9 cellular contexts compared by ENCODE assay signal in the genomic region with DNA sequence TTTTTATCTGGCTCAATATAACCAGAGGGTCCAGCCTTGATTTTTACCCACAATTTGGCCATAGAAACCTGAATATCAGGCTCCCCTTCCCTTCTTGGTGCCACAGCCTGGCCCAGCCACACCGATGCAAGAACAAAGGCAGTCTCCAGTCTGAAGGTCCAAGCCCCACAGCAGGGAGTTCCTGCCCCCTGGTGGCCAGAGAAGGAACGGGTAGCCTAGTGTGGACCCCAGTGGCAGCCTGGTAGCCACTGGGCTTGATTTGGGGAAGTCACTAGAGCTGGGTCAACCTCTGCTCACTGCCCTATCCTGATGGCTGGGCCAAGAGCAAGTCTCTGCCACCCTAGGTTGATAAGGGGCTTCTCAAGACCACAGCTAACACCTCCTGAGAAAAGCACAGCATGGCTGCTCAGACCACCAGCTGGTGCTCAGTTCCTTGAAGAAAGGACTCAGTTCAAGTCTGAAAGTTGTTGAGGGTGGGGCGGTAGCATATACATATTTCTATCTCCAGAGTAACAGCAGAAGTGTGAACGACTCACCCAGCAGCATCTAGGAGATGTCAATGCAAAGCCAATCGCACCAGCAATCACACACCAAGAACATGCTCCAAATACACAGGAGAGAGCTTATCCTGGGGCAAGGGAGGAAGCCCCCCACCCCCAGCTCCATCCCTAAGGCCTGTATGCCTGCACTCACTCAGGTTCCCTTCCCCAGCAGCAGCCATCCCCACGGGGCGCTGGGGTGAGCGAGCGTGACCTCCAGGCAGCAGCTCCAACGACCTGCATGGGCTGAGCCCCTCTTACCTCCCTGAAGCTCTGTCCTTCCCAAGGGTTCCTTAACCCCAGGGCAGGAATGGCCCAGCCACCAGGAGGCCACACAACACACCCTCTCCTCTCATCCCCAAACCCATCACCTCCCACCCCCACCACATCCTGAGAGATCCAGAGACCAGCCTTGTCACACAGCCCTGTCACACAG. TPM values are rescaled to one million over a fixed set of nuclear protein-coding genes. Genes with fewer than 3 reads are reported as not detected.
DNase-seq lines count a peak whose midpoint lies in the region; ATAC-seq, FAIRE-seq and TF ChIP-seq lines count a peak whose summit lies in the region.
"Had no signal": no experiment of that assay in that cellular context is flagged by ENCODE, and none has a peak within 500 bp of the region (broad histone marks: within the 10 kb centered on the region; RNA-seq: fewer than 3 reads in every experiment).

No MANE protein-coding gene starts in this region.

- H3K4me1 ChIP-seq in IMR-90 (ENCODE audit: control insufficient read depth, insufficient read depth, low read length) (no peaks in the 10 kb centered on the region), testis (peaks cover 4% of the 10 kb centered on the region)

- H4K8ac ChIP-seq in IMR-90 (ENCODE audit: low read depth in 2 of 2, low read length in 2 of 2) = peak overlapping the region in 1 of 2 experiments; percentile 55; a peak in 2 of 4 replicates

- intact Hi-C loops in IMR-90 (cut with micrococcal nuclease) = loop anchor here (1.0 to 5.0 kb wide), 4 partner anchors 76 to 357 kb away; no protein-coding TSS in a partner anchor
- intact Hi-C loops in testis (cut with DNase I; ENCODE audit: low total_unique reads) = loop anchor here (5.0 kb wide), 1 partner anchor 92 kb away; no protein-coding TSS in a partner anchor

- H2BK120ac ChIP-seq in IMR-90 (ENCODE audit: low read depth, low read length) = no peak overlapping the region

- peak; percentile 95 for TF ChIP-seq CTCF in IMR-90 (conservative IDR thresholded peaks at IDR 0.05; ENCODE audit: low read depth, low read length)
- TF ChIP-seq CTCF in testis (IDR thresholded peaks at IDR 0.05) = peak; percentile 87 to 91 (median 90)

- H4K91ac ChIP-seq in IMR-90 (ENCODE audit: insufficient read depth, low read depth, low read length) = no peak overlapping the region

- H2BK15ac ChIP-seq in IMR-90 (ENCODE audit: low read depth, low read length) = no peak overlapping the region

- no peak overlapping the region for H3K14ac ChIP-seq in IMR-90 (replicated peaks; ENCODE audit: low read depth, low read length)

- no peak overlapping the region for H3K23ac ChIP-seq in IMR-90 (ENCODE audit: low read depth, low read length)

- H3K4me2 ChIP-seq in IMR-90 (ENCODE audit: low read depth, low read length) = no peak overlapping the region

- peak; percentile 12 for DNase-seq in NCI-H2107 treated with DMSO at 0.1 percent for 48 hours (lab: John Stamatoyannopoulos, UW; ENCODE audit: unreplicated experiment)
- no peak for DNase-seq in NCI-H2107 (lab: John Stamatoyannopoulos, UW)
- peak; percentile 69 for DNase-seq in IMR-90
- DNase-seq in SHP77 treated with DMSO at 0.1 percent for 48 hours (lab: John Stamatoyannopoulos, UW) = peak; percentile 50
- peak; percentile 94 for DNase-seq in activated effector memory CD4-positive, alpha-beta T cell treated with anti-CD3 and anti-CD28 coated beads, Interleukin-2, amount 50 U/mL, for 16 hours
- DNase-seq in frontal cortex (ENCODE audit: low spot score in 2 of 2) = peak; percentile 49 to 75
- DNase-seq in occipital lobe (lab: John Stamatoyannopoulos, UW) = peak; percentile 64
- DNase-seq in testis = peak; percentile 85

- ATAC-seq in IMR-90 (ENCODE audit: low read depth) = peak; percentile 100

- no TSS peak for BruUV-seq in IMR-90 (replicated peaks; lab: Mats Ljungman, UMichigan)

- 64% methylated on average over 2 of the region's 10 CpGs; no CpG with 5 or more reads in 1 of the 2 experiments for WGBS in IMR-90 (ENCODE audit: extremely low coverage in 2 of 2, insufficient read length in 1 of 2), 2 experiments
- 72% methylated on average over 8 to 10 of the region's 10 CpGs for WGBS in testis, 2 donors

- POLR2A ChIA-PET in IMR-90 (lab: Charles Lee; ENCODE audit: unreplicated experiment) = no interaction called here

- peak; percentile 93 for TF ChIP-seq RAD21 in IMR-90 (IDR thresholded peaks at IDR 0.05; ENCODE audit: low read length)

- peaks cover 27% of the 10 kb centered on the region for H3K36me3 ChIP-seq in IMR-90 (ENCODE audit: control insufficient read depth, insufficient read depth, low read length)
- no peaks in the 10 kb centered on the region for H3K36me3 ChIP-seq in testis (ENCODE audit: low read depth, missing control alignments)

- FAIRE-seq in frontal cortex (lab: Jason Lieb, UNC) = no peak

- no peak for TF ChIP-seq POLR2A in IMR-90 (IDR thresholded peaks at IDR 0.05; ENCODE audit: low read depth, low read length)
- no peak for TF ChIP-seq POLR2A in testis (IDR thresholded peaks at IDR 0.05)

- no peaks in the 10 kb centered on the region for H3K9me1 ChIP-seq in IMR-90 (ENCODE audit: insufficient read depth, low read length)

- H3K9ac ChIP-seq in IMR-90 (ENCODE audit: low read depth, low read length) = no peak overlapping the region

- no peak overlapping the region for H3K56ac ChIP-seq in IMR-90 (ENCODE audit: extremely low read depth, insufficient read depth, low read length)

- H3K27me3 ChIP-seq in IMR-90 (ENCODE audit: control insufficient read depth, insufficient read depth, low read length) (no peaks in the 10 kb centered on the region), testis (no peaks in the 10 kb centered on the region)

- no peak overlapping the region; the same call in 1 of the 2 replicates for H4K5ac ChIP-seq in IMR-90 (ENCODE audit: low read depth, low read length)

- H3K79me1 ChIP-seq in IMR-90 (ENCODE audit: low read depth in 1 of 2, low read length in 2 of 2) = peaks cover 7 to 15% of the 10 kb centered on the region in 2 experiments; a peak in 3 of 4 replicates

- dilution Hi-C loops in IMR-90 (cut with HindIII; ENCODE audit: low sequenced_read_pairs, unreplicated experiment) = no loop called here

- no peak overlapping the region for H3K18ac ChIP-seq in IMR-90 (ENCODE audit: low read depth, low read length)

- no peak overlapping the region for H3K27ac ChIP-seq in IMR-90 (ENCODE audit: insufficient read depth, low read length)
- no peak overlapping the region for H3K27ac ChIP-seq in testis

- in situ Hi-C loops in IMR-90 (cut with MboI; ENCODE audit: low sequenced_read_pairs) = loop anchor here (10.0 kb wide), 1 partner anchor 274 kb away; no protein-coding TSS in a partner anchor

- H3K9me3 ChIP-seq in IMR-90 (ENCODE audit: control insufficient read depth, insufficient read depth, low read length) = no peaks in the 10 kb centered on the region
- H3K9me3 ChIP-seq in testis = no peaks in the 10 kb centered on the region

- H2BK5ac ChIP-seq in IMR-90 (ENCODE audit: low read depth, low read length, poor library complexity, severe bottlenecking) = no peak overlapping the region

- peak overlapping the region; percentile 79 for H2AFZ ChIP-seq in IMR-90 (replicated peaks; ENCODE audit: low read length, poor library complexity)

- CTCF ChIA-PET in IMR-90 (lab: Yijun Ruan, JAX) = interaction anchor here (0.6 to 1.7 kb wide), 7 partner anchors 15 to 336 kb away, joined by 3 to 9 read pairs (median 3); no protein-coding TSS in a partner anchor

- H3K4me3 ChIP-seq in IMR-90 (ENCODE audit: insufficient read depth, low read depth, low read length) (no peak overlapping the region), testis (no peak overlapping the region)

- 0 out of 2 replicates have a peak overlapping the region, but pooled peaks have one; percentile 13 for H2BK20ac ChIP-seq in IMR-90 (ENCODE audit: low read depth, low read length)

- peak overlapping the region; percentile 37; the same call in 1 of the 2 replicates for H3K4ac ChIP-seq in IMR-90 (ENCODE audit: low read depth, low read length)

- H2AK5ac ChIP-seq in IMR-90 (ENCODE audit: low read depth, low read length) = peak overlapping the region; percentile 15; the same call in 1 of the 2 replicates

- peak overlapping the region; percentile 98 for H2AK9ac ChIP-seq in IMR-90 (replicated peaks; ENCODE audit: low read depth, low read length, poor library complexity)

- H4K20me1 ChIP-seq in IMR-90 (ENCODE audit: insufficient read depth, low read length) = 0 out of 2 replicates have a peak, but pooled peaks cover 6% of the 10 kb centered on the region

TF ChIP-seq in IMR-90, 13 proteins besides CTCF, POLR2A, EP300 and RAD21 (continues in another document):
- TF ChIP-seq MAFK (IDR thresholded peaks at IDR 0.05; ENCODE audit: low read depth, low read length) = no peak
- no peak for TF ChIP-seq CHD1 (IDR thresholded peaks at IDR 0.05; ENCODE audit: low read depth, low read length)
- TF ChIP-seq MAZ (IDR thresholded peaks at IDR 0.05; ENCODE audit: borderline replicate concordance, low read depth, low read length) = peak; percentile 47; the same call in 1 of the 2 replicates
- TF ChIP-seq MXI1 (IDR thresholded peaks at IDR 0.05; ENCODE audit: borderline replicate concordance, low read depth, low read length) = no peak
- TF ChIP-seq NFE2L2 (IDR thresholded peaks at IDR 0.05; ENCODE audit: low read depth, low read length) = no peak

RNA-seq across cellular contexts. Expression of gene PFKFB4, which starts 7.6 kb away (rescaled TPM):
- total RNA-seq in IMR-90 (2012; rRNA removed) (16.1 and 17.0 TPM in 2 replicates), frontal cortex (22.0 TPM), occipital lobe (19.2 TPM), testis (100 to 1,000 TPM; 134 to 136 TPM)
- polyA plus RNA-seq in IMR-90 (2012; rRNA removed) (14.8 and 16.9 TPM in 2 replicates), testis (ENCODE audit: insufficient read depth, low read depth, low replicate concordance) (57.3 TPM)
- 11.1 and 15.7 TPM in 2 replicates for polyA plus RNA-seq in IMR-90 (2012; cell fraction: cytosol; rRNA removed)
- 53.9 and 57.6 TPM in 2 replicates for polyA plus RNA-seq in IMR-90 (2012; cell fraction: nucleus; rRNA removed; ENCODE audit: low replicate concordance)

RNA-seq across cellular contexts. Expression of gene UCN2, which starts 14.6 kb away (rescaled TPM):
- total RNA-seq in IMR-90 (2012; rRNA removed) (0.54 and 0.56 TPM in 2 replicates), frontal cortex (not detected), occipital lobe (not detected), testis (1 to 10 TPM in 1 of 2 donors, under 1 TPM in 1; 0.87 to 1.2 TPM)
- polyA plus RNA-seq in IMR-90 (2012; rRNA removed) (2.3 and 2.7 TPM in 2 replicates), testis (ENCODE audit: insufficient read depth, low read depth, low replicate concordance) (0.86 TPM)
- 0.56 and 1.4 TPM in 2 replicates for polyA plus RNA-seq in IMR-90 (2012; cell fraction: cytosol; rRNA removed)
- polyA plus RNA-seq in IMR-90 (2012; cell fraction: nucleus; rRNA removed; ENCODE audit: low replicate concordance) = 19.4 and 40.3 TPM in 2 replicates
- total RNA-seq: subcutaneous adipose tissue had no signal

RNA-seq across cellular contexts. Expression of gene SHISA5, which starts 45.0 kb away (rescaled TPM):
- 82.3 and 88.6 TPM in 2 replicates for total RNA-seq in IMR-90 (2012; rRNA removed)
- 162 and 181 TPM in 2 replicates for polyA plus RNA-seq in IMR-90 (2012; rRNA removed)
- 139 and 294 TPM in 2 replicates for polyA plus RNA-seq in IMR-90 (2012; cell fraction: cytosol; rRNA removed)
- polyA plus RNA-seq in IMR-90 (2012; cell fraction: nucleus; rRNA removed; ENCODE audit: low replicate concordance) = 81.3 and 139 TPM in 2 replicates
- total RNA-seq in frontal cortex = 81.1 TPM
- 72.5 TPM for total RNA-seq in occipital lobe
- total RNA-seq in testis = 100 to 1,000 TPM; 101 to 146 TPM
- polyA plus RNA-seq in testis (ENCODE audit: insufficient read depth, low read depth, low replicate concordance) = 117 TPM

RNA-seq across cellular contexts. Expression of gene COL7A1, which starts 46.1 kb away (rescaled TPM):
- 3.1 and 4.1 TPM in 2 replicates for total RNA-seq in IMR-90 (2012; rRNA removed)
- polyA plus RNA-seq in IMR-90 (2012; rRNA removed) = 20.3 and 23.2 TPM in 2 replicates
- 13.6 and 14.6 TPM in 2 replicates for polyA plus RNA-seq in IMR-90 (2012; cell fraction: cytosol; rRNA removed)
- 308 and 435 TPM in 2 replicates for polyA plus RNA-seq in IMR-90 (2012; cell fraction: nucleus; rRNA removed; ENCODE audit: low replicate concordance)
- total RNA-seq in frontal cortex = 1.2 TPM
- total RNA-seq in occipital lobe = 1.9 TPM
- 10 to 100 TPM; 34.1 to 39.1 TPM for total RNA-seq in testis
- polyA plus RNA-seq in testis (ENCODE audit: insufficient read depth, low read depth, low replicate concordance) = 19.9 TPM
